11 cellular contexts compared by ENCODE assay signal in genomic region chr11:102240502-102240901, GRCh38.
DNase-seq lines count a peak whose midpoint lies in the region; ATAC-seq and TF ChIP-seq lines count a peak whose summit lies in the region.
"Had no signal": no experiment of that assay in that cellular context is flagged by ENCODE, and none has a peak within 500 bp of the region (broad histone marks: within the 10 kb centered on the region; RNA-seq: fewer than 3 reads in every experiment).

No MANE protein-coding gene starts in this region.

- no peak overlapping the region for H3K4me3 Mint-ChIP-seq in naive thymus-derived CD4-positive, alpha-beta T cell
- H3K4me3 Mint-ChIP-seq: stimulated activated naive CD8-positive, alpha-beta T cell treated with anti-CD3 and anti-CD28 coated beads, Interleukin-15, amount 100 ng/mL, for 72 hours had no signal

- peaks cover 5% of the 10 kb centered on the region for H3K4me1 ChIP-seq in body of pancreas
- no peaks in the 10 kb centered on the region for H3K4me1 ChIP-seq in naive thymus-derived CD4-positive, alpha-beta T cell (ENCODE audit: control insufficient read depth in 2 of 2, insufficient read depth in 2 of 2, low read length in 2 of 2)

- WGBS in body of pancreas, 2 donors = 45 to 46% methylated on average over 2 of the region's 2 CpGs

- ATAC-seq in GM21576 (IDR thresholded peaks at IDR 0.05; ENCODE audit: unreplicated experiment) = peak; percentile 41
- no peak for ATAC-seq in body of pancreas
- ATAC-seq in naive thymus-derived CD4-positive, alpha-beta T cell = no peak
- ATAC-seq: stimulated activated naive CD8-positive, alpha-beta T cell treated with anti-CD3 and anti-CD28 coated beads, Interleukin-15, amount 100 ng/mL, for 72 hours had no signal

- no peak overlapping the region for H3K27ac Mint-ChIP-seq in naive thymus-derived CD4-positive, alpha-beta T cell
- H3K27ac Mint-ChIP-seq: stimulated activated naive CD8-positive, alpha-beta T cell treated with anti-CD3 and anti-CD28 coated beads, Interleukin-15, amount 100 ng/mL, for 72 hours had no signal

- DNase-seq in GM04503 (ENCODE audit: low read depth) (peak; percentile 71), RWPE1 (ENCODE audit: low spot score) (no peak), glomerular visceral epithelial cell (ENCODE audit: extremely low spot score) (peak; percentile 66), Kasumi-1 (lab: John Stamatoyannopoulos, UW) (no peak), body of pancreas (no peak), MG63 (no peak)
- no peak for DNase-seq in naive thymus-derived CD4-positive, alpha-beta T cell
- DNase-seq: activated CD4-positive, CD25-positive, alpha-beta regulatory T cell treated with anti-CD3 and anti-CD28 coated beads, Interleukin-2, amount 50 U/mL, for 72 hours; activated T-cell treated with anti-CD3 and anti-CD28 coated beads, Interleukin-2, amount 50 U/mL, for 1 hour; stimulated activated naive CD8-positive, alpha-beta T cell treated with anti-CD3 and anti-CD28 coated beads, Interleukin-15, amount 100 ng/mL, for 72 hours had no signal

- H3K27me3 ChIP-seq in body of pancreas = no peaks in the 10 kb centered on the region
- H3K27me3 ChIP-seq in naive thymus-derived CD4-positive, alpha-beta T cell (ENCODE audit: control insufficient read depth in 2 of 2, insufficient read depth in 2 of 2, low read length in 2 of 2) = no peaks in the 10 kb centered on the region
- no peaks in the 10 kb centered on the region for H3K27me3 ChIP-seq in MG63

- intact Hi-C loops in body of pancreas (cut with DNase I) = no loop called here
- intact Hi-C loops in naive thymus-derived CD4-positive, alpha-beta T cell (cut with micrococcal nuclease) = no loop called here

- H3K4me3 ChIP-seq in body of pancreas (no peak overlapping the region), MG63 (no peak overlapping the region)
- no peak overlapping the region for H3K4me3 ChIP-seq in naive thymus-derived CD4-positive, alpha-beta T cell (ENCODE audit: low read length)

- no peak for TF ChIP-seq POLR2A in body of pancreas (IDR thresholded peaks at IDR 0.05)

- H3K36me3 ChIP-seq in body of pancreas (replicated peaks in 1 of 2; ENCODE audit: insufficient read depth in 1 of 2, low read depth in 2 of 2) (no peaks in the 10 kb centered on the region), MG63 (peaks cover 7% of the 10 kb centered on the region; the same call in 1 of the 2 replicates)
- no peaks in the 10 kb centered on the region for H3K36me3 ChIP-seq in naive thymus-derived CD4-positive, alpha-beta T cell (ENCODE audit: control insufficient read depth in 2 of 3, insufficient read depth in 3 of 3, low read length in 3 of 3)

- no peaks in the 10 kb centered on the region for H3K4me1 Mint-ChIP-seq in naive thymus-derived CD4-positive, alpha-beta T cell
- H3K4me1 Mint-ChIP-seq: stimulated activated naive CD8-positive, alpha-beta T cell treated with anti-CD3 and anti-CD28 coated beads, Interleukin-15, amount 100 ng/mL, for 72 hours had no signal

- POLR2A ChIA-PET in RWPE1 (lab: Yijun Ruan, JAX; ENCODE audit: low non-redundant PET) = no interaction called here
- POLR2A ChIA-PET in naive thymus-derived CD4-positive, alpha-beta T cell (lab: Charles Lee) = interaction anchor here (0.5 to 0.6 kb wide), 2 partner anchors 91 to 255 kb away, joined by 3 read pairs; no protein-coding TSS in a partner anchor

- H3K9me3 Mint-ChIP-seq in naive thymus-derived CD4-positive, alpha-beta T cell = peaks cover 0 to 3% (median 0%) of the 10 kb centered on the region in 11 donors
- H3K9me3 Mint-ChIP-seq: stimulated activated naive CD8-positive, alpha-beta T cell treated with anti-CD3 and anti-CD28 coated beads, Interleukin-15, amount 100 ng/mL, for 72 hours had no signal

- H3K9me3 ChIP-seq in body of pancreas (no peaks in the 10 kb centered on the region), MG63 (no peaks in the 10 kb centered on the region)
- no peaks in the 10 kb centered on the region for H3K9me3 ChIP-seq in naive thymus-derived CD4-positive, alpha-beta T cell (ENCODE audit: control insufficient read depth in 2 of 3, low read length in 3 of 3)

- CTCF ChIA-PET in RWPE1 (lab: Yijun Ruan, JAX) = no interaction called here
- CTCF ChIA-PET in naive thymus-derived CD4-positive, alpha-beta T cell (lab: Charles Lee) = no interaction called here

- H3K27me3 Mint-ChIP-seq in naive thymus-derived CD4-positive, alpha-beta T cell = peaks cover 5 to 30% (median 17%) of the 10 kb centered on the region in 5 donors

- TF ChIP-seq CTCF in RWPE1 (conservative IDR thresholded peaks at IDR 0.05; ENCODE audit: low read depth) (no peak), body of pancreas (IDR thresholded peaks at IDR 0.05) (no peak)

- H3K36me3 Mint-ChIP-seq in naive thymus-derived CD4-positive, alpha-beta T cell = peaks cover 0 to 3% (median 0%) of the 10 kb centered on the region in 5 donors

- H3K27ac ChIP-seq in RWPE1 (peak overlapping the region; percentile 67; the same call in 1 of the 2 replicates), body of pancreas (no peak overlapping the region)
- no peak overlapping the region for H3K27ac ChIP-seq in naive thymus-derived CD4-positive, alpha-beta T cell (ENCODE audit: low read depth, low read length)

Comparison
In these comparisons a context has a peak if more than half of its experiments do, and no peak if none do; other contexts are left out.
1. DNase-seq: peak in GM04503 (single experiment) and glomerular visceral epithelial cell (single experiment); none in RWPE1 (single experiment), Kasumi-1 (0 of 2), body of pancreas (0 of 4), naive thymus-derived CD4-positive, alpha-beta T cell (0 of 9) and MG63 (single experiment).